Comparison of ENCODE assay signal across 8 cellular contexts in the genomic region with DNA sequence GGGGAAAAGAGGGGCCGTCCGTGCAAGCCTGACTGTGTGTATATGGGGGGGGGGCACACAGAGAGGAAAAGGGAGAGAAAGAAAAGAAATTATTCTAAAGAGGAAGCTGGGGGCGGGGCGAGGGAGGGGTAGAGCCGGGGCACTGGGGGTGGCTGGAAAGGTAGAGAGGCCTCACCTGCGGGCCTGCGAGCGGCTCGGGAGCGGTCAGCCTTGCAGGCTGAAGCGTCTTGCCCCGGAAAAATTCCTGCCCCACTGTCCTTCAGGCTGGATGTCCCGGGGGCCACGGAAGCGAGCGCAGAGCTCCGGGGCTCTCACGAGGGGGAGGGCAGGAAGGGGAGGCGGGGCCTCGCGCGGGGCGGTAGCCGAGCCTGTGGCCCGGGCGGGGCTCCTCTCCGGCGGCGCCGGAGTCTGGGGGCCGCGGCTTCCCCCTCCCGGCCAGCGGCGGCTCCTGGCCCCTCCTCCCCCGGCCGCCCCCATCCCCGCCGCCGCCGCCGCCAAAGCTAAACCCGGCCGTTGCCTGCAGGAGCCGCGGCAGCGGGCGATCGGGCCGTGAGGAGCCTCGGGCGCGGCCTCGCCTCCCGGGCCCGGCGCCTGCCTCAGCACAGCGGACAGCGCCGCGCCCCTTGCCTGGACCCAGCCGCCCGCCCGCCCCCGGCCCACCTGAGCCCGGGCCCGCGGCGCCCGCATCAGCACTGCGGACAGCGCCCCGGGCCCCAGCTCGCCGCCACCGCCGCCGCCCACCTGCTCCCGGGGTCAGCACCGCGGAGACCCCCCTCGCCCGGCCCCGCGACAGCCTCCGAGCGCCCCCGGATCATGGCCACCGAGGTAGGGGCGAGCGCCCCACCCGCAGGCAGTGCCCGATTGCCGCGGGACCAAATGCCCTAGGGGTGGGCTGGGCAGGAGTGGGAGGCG. TPM values are rescaled to one million over a fixed set of nuclear protein-coding genes. Genes with fewer than 3 reads are reported as not detected.
DNase-seq lines count a peak whose midpoint lies in the region; ATAC-seq and TF ChIP-seq lines count a peak whose summit lies in the region.

A gene (plus strand): TSS at position 353 of the 912 bp plus-strand sequence. CDS start 461 bp downstream, at position 814.

- H2AFZ ChIP-seq in GM23248 (peak within 1 kb of the TSS; percentile 47; the same call in 1 of the 2 replicates), OCI-LY1 (ENCODE audit: low read length) (no peak within 1 kb of the TSS), osteoblast (ENCODE audit: low read length) (no peak within 1 kb of the TSS)

- peak within 1 kb of the TSS; percentile 76 to 79 for H3K4me3 ChIP-seq in CD4-positive, alpha-beta memory T cell (ENCODE audit: low read length in 2 of 2)
- H3K4me3 ChIP-seq in GM23248 (peak within 1 kb of the TSS; percentile 50), OCI-LY1 (ENCODE audit: low read depth, low read length, poor library complexity, severe bottlenecking) (peak within 1 kb of the TSS; percentile 46), foreskin fibroblast (ENCODE audit: low read depth in 1 of 2, low read length in 2 of 2) (peak within 1 kb of the TSS; percentile 15 to 27), osteoblast (ENCODE audit: insufficient read depth, low read length) (peak within 1 kb of the TSS; percentile 39), upper lobe of left lung (peak within 1 kb of the TSS; percentile 63 to 75 (median 66))

- no peaks in the 10 kb centered on the region for H3K27me3 Mint-ChIP-seq in CD4-positive, alpha-beta memory T cell
- H3K27me3 Mint-ChIP-seq in activated T-helper 1 cell treated with anti-CD3 and anti-CD28 coated beads, Interleukin-12 subunit alpha, Interleukin-12 subunit beta, Interleukin-2, Interleukin-4 antibody, amounts not matched to agents 30 ng/mL and 10 ng/mL and 1 ng/mL, durations not matched to agents 14 hours and 24 hours and 36 hours (ENCODE audit: insufficient read depth) = peaks cover 15% of the 10 kb centered on the region

- H3K4me1 ChIP-seq in CD4-positive, alpha-beta memory T cell (ENCODE audit: insufficient read depth, low read length) = peaks cover 40% of the 10 kb centered on the region
- H3K4me1 ChIP-seq in GM23248 (ENCODE audit: insufficient read depth) (no peaks in the 10 kb centered on the region), OCI-LY1 (ENCODE audit: insufficient read depth, low read length, severe bottlenecking) (no peaks in the 10 kb centered on the region), osteoblast (ENCODE audit: insufficient read depth, low read length) (no peaks in the 10 kb centered on the region), upper lobe of left lung (peaks cover 10 to 20% (median 15%) of the 10 kb centered on the region in 4 donors)

- 4% methylated on average over 18 to 40 of the region's 96 CpGs for WGBS in GM23248 (ENCODE audit: low coverage in 1 of 2, low lambda C conversion rate in 2 of 2, missing lambda C conversion rate in 2 of 2), 2 experiments
- WGBS in upper lobe of left lung, 2 donors = 1% methylated on average over 21 to 28 of the region's 96 CpGs

- H4K20me1 ChIP-seq in GM23248 (ENCODE audit: insufficient read depth) (no peaks in the 10 kb centered on the region), OCI-LY1 (ENCODE audit: insufficient read depth, low read length) (no peaks in the 10 kb centered on the region), osteoblast (ENCODE audit: insufficient read depth, low read length) (peaks cover 3% of the 10 kb centered on the region)

- TF ChIP-seq CTCF in OCI-LY1 (IDR thresholded peaks at IDR 0.05; ENCODE audit: low read length) = no peak
- no peak for TF ChIP-seq CTCF in foreskin fibroblast (IDR thresholded peaks at IDR 0.05; ENCODE audit: low read depth, low read length)
- no peak for TF ChIP-seq CTCF in osteoblast (IDR thresholded peaks at IDR 0.05; ENCODE audit: extremely low read depth, low read depth, low read length)
- no peak for TF ChIP-seq CTCF in upper lobe of left lung (IDR thresholded peaks at IDR 0.05)

- H3K27ac ChIP-seq in CD4-positive, alpha-beta memory T cell (ENCODE audit: low read depth, low read length) = peak within 1 kb of the TSS; percentile 32
- H3K27ac ChIP-seq in GM23248 (no peak within 1 kb of the TSS), OCI-LY1 (ENCODE audit: low read depth, low read length, poor library complexity, severe bottlenecking) (no peak within 1 kb of the TSS), osteoblast (ENCODE audit: low read depth, low read length) (no peak within 1 kb of the TSS), upper lobe of left lung (peak within 1 kb of the TSS in 1 of 4 donors; percentile 35)

- no peaks in the 10 kb centered on the region for H3K27me3 ChIP-seq in CD4-positive, alpha-beta memory T cell (ENCODE audit: insufficient read depth, low read length)
- H3K27me3 ChIP-seq in GM23248 (replicated peaks; ENCODE audit: insufficient read depth) (peaks cover 27% of the 10 kb centered on the region), OCI-LY1 (ENCODE audit: insufficient read depth, low read length) (no peaks in the 10 kb centered on the region), osteoblast (ENCODE audit: insufficient read depth, low read length) (peaks cover 45% of the 10 kb centered on the region), upper lobe of left lung (peaks cover 0 to 9% (median 2%) of the 10 kb centered on the region in 4 donors)

- no peaks in the 10 kb centered on the region for H3K9me3 Mint-ChIP-seq in CD4-positive, alpha-beta memory T cell
- H3K9me3 Mint-ChIP-seq in activated T-helper 1 cell treated with anti-CD3 and anti-CD28 coated beads, Interleukin-12 subunit alpha, Interleukin-12 subunit beta, Interleukin-2, Interleukin-4 antibody, amounts not matched to agents 30 ng/mL and 10 ng/mL and 1 ng/mL, durations not matched to agents 14 hours and 24 hours and 36 hours = no peaks in the 10 kb centered on the region

- CTCF ChIA-PET in CD4-positive, alpha-beta memory T cell (lab: Charles Lee; ENCODE audit: partially characterized antibody) = interaction anchor here (0.5 to 5.1 kb wide), 7 partner anchors 16 to 210 kb away, joined by 3 to 42 read pairs (median 3); a partner anchor contains a TSS

- H3K9me3 ChIP-seq in CD4-positive, alpha-beta memory T cell (ENCODE audit: control insufficient read depth in 1 of 2, low read length in 2 of 2) = no peaks in the 10 kb centered on the region
- H3K9me3 ChIP-seq in GM23248 (ENCODE audit: low read depth) (no peaks in the 10 kb centered on the region), OCI-LY1 (ENCODE audit: low read length) (no peaks in the 10 kb centered on the region), osteoblast (ENCODE audit: low read depth, low read length) (no peaks in the 10 kb centered on the region), upper lobe of left lung (no peaks in the 10 kb centered on the region)

- H3K36me3 Mint-ChIP-seq in CD4-positive, alpha-beta memory T cell = peaks cover 1 to 12% of the 10 kb centered on the region in 2 donors
- no peaks in the 10 kb centered on the region for H3K36me3 Mint-ChIP-seq in activated T-helper 1 cell treated with anti-CD3 and anti-CD28 coated beads, Interleukin-12 subunit alpha, Interleukin-12 subunit beta, Interleukin-2, Interleukin-4 antibody, amounts not matched to agents 30 ng/mL and 10 ng/mL and 1 ng/mL, durations not matched to agents 14 hours and 24 hours and 36 hours (ENCODE audit: low read depth)

- H3K27ac Mint-ChIP-seq in CD4-positive, alpha-beta memory T cell = peak within 1 kb of the TSS; percentile 87 to 94 (median 91)
- H3K27ac Mint-ChIP-seq in activated T-helper 1 cell treated with anti-CD3 and anti-CD28 coated beads, Interleukin-12 subunit alpha, Interleukin-12 subunit beta, Interleukin-2, Interleukin-4 antibody, amounts not matched to agents 30 ng/mL and 10 ng/mL and 1 ng/mL, durations not matched to agents 14 hours and 24 hours and 36 hours = peak within 1 kb of the TSS; percentile 44

- H3K79me2 ChIP-seq in GM23248 (ENCODE audit: insufficient read depth) (no peaks in the 10 kb centered on the region), OCI-LY1 (ENCODE audit: insufficient read depth, low read length) (no peaks in the 10 kb centered on the region), osteoblast (ENCODE audit: insufficient read depth, low read length) (no peaks in the 10 kb centered on the region)

- H3F3A ChIP-seq in GM23248 (ENCODE audit: insufficient read depth) = no peaks in the 10 kb centered on the region
- H3F3A ChIP-seq in OCI-LY1 (ENCODE audit: insufficient read depth, low read length) = no peaks in the 10 kb centered on the region

- DNase-seq in CD4-positive, alpha-beta memory T cell = peak; percentile 60 to 72 (median 70)
- DNase-seq in GM23248 (peak; percentile 69), foreskin fibroblast (peak in 1 of 2 donors; percentile 42), osteoblast (ENCODE audit: insufficient read length, low spot score, missing footprints) (peak; percentile 96), upper lobe of left lung (peak; percentile 50 to 91), cortex of kidney (lab: John Stamatoyannopoulos, UW) (no peak)
- peak; percentile 59 for DNase-seq in activated T-helper 1 cell treated with anti-CD3 and anti-CD28 coated beads, Interleukin-12 subunit alpha, Interleukin-12 subunit beta, Interleukin-2, Interleukin-4 antibody, amounts not matched to agents 30 ng/mL and 10 ng/mL and 1 ng/mL, durations not matched to agents 14 hours and 24 hours and 36 hours (ENCODE audit: low spot score)

- H3K4me1 Mint-ChIP-seq in CD4-positive, alpha-beta memory T cell = peaks cover 28 to 45% (median 38%) of the 10 kb centered on the region in 4 donors
- H3K4me1 Mint-ChIP-seq in activated T-helper 1 cell treated with anti-CD3 and anti-CD28 coated beads, Interleukin-12 subunit alpha, Interleukin-12 subunit beta, Interleukin-2, Interleukin-4 antibody, amounts not matched to agents 30 ng/mL and 10 ng/mL and 1 ng/mL, durations not matched to agents 14 hours and 24 hours and 36 hours (ENCODE audit: low read depth) = peaks cover 31% of the 10 kb centered on the region

- no peaks in the 10 kb centered on the region for H3K36me3 ChIP-seq in CD4-positive, alpha-beta memory T cell (ENCODE audit: insufficient read depth, low read length)
- H3K36me3 ChIP-seq in GM23248 (ENCODE audit: low read depth) (no peaks in the 10 kb centered on the region), OCI-LY1 (ENCODE audit: insufficient read depth, low read length) (no peaks in the 10 kb centered on the region), osteoblast (ENCODE audit: insufficient read depth, low read length) (no peaks in the 10 kb centered on the region), upper lobe of left lung (no peaks in the 10 kb centered on the region)

- H3K9ac ChIP-seq in GM23248 (no peak within 1 kb of the TSS), OCI-LY1 (ENCODE audit: low read length) (no peak within 1 kb of the TSS)

- POLR2A ChIA-PET in CD4-positive, alpha-beta memory T cell (lab: Charles Lee; ENCODE audit: partially characterized antibody) = interaction anchor here (0.7 to 4.9 kb wide), 15 partner anchors 9 to 1262 kb away, joined by 3 to 56 read pairs (median 4); a partner anchor contains a TSS

- no peak for TF ChIP-seq POLR2A in upper lobe of left lung (IDR thresholded peaks at IDR 0.05)

- H3K4me3 Mint-ChIP-seq in CD4-positive, alpha-beta memory T cell = peak within 1 kb of the TSS; percentile 92 to 98 (median 94)
- H3K4me3 Mint-ChIP-seq in activated T-helper 1 cell treated with anti-CD3 and anti-CD28 coated beads, Interleukin-12 subunit alpha, Interleukin-12 subunit beta, Interleukin-2, Interleukin-4 antibody, amounts not matched to agents 30 ng/mL and 10 ng/mL and 1 ng/mL, durations not matched to agents 14 hours and 24 hours and 36 hours = peak within 1 kb of the TSS; percentile 89

- in situ Hi-C loops in GM23248 (cut with MboI) = no loop called here

- TF ChIP-seq EP300 in upper lobe of left lung (IDR thresholded peaks at IDR 0.05) = no peak

- peak; percentile 64 to 76 for ATAC-seq in upper lobe of left lung (ENCODE audit: low FRiP score in 2 of 2)

- H3K4me2 ChIP-seq in GM23248 (ENCODE audit: unreplicated experiment) (peak within 1 kb of the TSS; percentile 37), OCI-LY1 (ENCODE audit: low read length) (peak within 1 kb of the TSS; percentile 39), osteoblast (ENCODE audit: insufficient read depth, low read length) (no peak within 1 kb of the TSS)

- H3K9me2 ChIP-seq in GM23248 (ENCODE audit: insufficient read depth) = no peaks in the 10 kb centered on the region
- H3K9me2 ChIP-seq in OCI-LY1 (ENCODE audit: low read depth, low read length) = no peaks in the 10 kb centered on the region

- intact Hi-C loops in CD4-positive, alpha-beta memory T cell (cut with micrococcal nuclease) = loop anchor here (1.0 to 5.0 kb wide), 4 partner anchors 20 to 283 kb away; a partner anchor contains a TSS
- intact Hi-C loops in activated T-helper 1 cell treated with anti-CD3 and anti-CD28 coated beads, Interleukin-12 subunit alpha, Interleukin-12 subunit beta, Interleukin-2, Interleukin-4 antibody, amounts not matched to agents 30 ng/mL and 10 ng/mL and 1 ng/mL, durations not matched to agents 14 hours and 24 hours and 36 hours (cut with micrococcal nuclease) = loop anchor here (2.0 kb wide), 2 partner anchors 53 to 113 kb away; a partner anchor contains a TSS

RNA-seq across cellular contexts. Expression of the gene that starts here (rescaled TPM):
- total RNA-seq in CD4-positive, alpha-beta memory T cell = 1 to 10 TPM; 7.6 to 7.9 TPM
- 1 to 10 TPM in 1 of 2 donors, under 1 TPM in 1; 0.46 to 1.7 TPM for polyA plus RNA-seq in CD4-positive, alpha-beta memory T cell
- not detected in 2 replicates for total RNA-seq in GM23248 (2014; rRNA removed; shearing (Covaris generic))
- not detected in 2 replicates for polyA plus RNA-seq in GM23248 (2016; fragmentation: Nextera tagmentation; extraction: Ambion mirVana)
- total RNA-seq in activated T-helper 1 cell treated with anti-CD3 and anti-CD28 coated beads, Interleukin-12 subunit alpha, Interleukin-12 subunit beta, Interleukin-2, Interleukin-4 antibody, amounts not matched to agents 30 ng/mL and 10 ng/mL and 1 ng/mL, durations not matched to agents 14 hours and 24 hours and 36 hours = 0.26 and 0.29 TPM in 2 replicates
- under 0.01 TPM in 1 of 2 replicates, not detected in the other for total RNA-seq in osteoblast
- total RNA-seq in upper lobe of left lung = 1 to 10 TPM; 1.0 to 2.6 (median 1.1) TPM

Comparison
In these comparisons a context has a peak if more than half of its experiments do, and no peak if none do; other contexts are left out.
1. Peak in DNase-seq, H3K4me3 ChIP-seq and H3K4me2 ChIP-seq in GM23248; RNA of the gene not detected or under 1 TPM.
2. Peak in DNase-seq in activated T-helper 1 cell treated with anti-CD3 and anti-CD28 coated beads, Interleukin-12 subunit alpha, Interleukin-12 subunit beta, Interleukin-2, Interleukin-4 antibody, amounts not matched to agents 30 ng/mL and 10 ng/mL and 1 ng/mL, durations not matched to agents 14 hours and 24 hours and 36 hours; RNA of the gene not detected or under 1 TPM.
3. Peak in DNase-seq and H3K4me3 ChIP-seq in osteoblast; RNA of the gene not detected or under 1 TPM.
4. H3K4me3 ChIP-seq: peak in every context shown above with its lines; median percentile 78 in CD4-positive, alpha-beta memory T cell; 66 in upper lobe of left lung; 50 in GM23248; 46 in OCI-LY1; 39 in osteoblast; 21 in foreskin fibroblast.